9 cellular contexts compared by ENCODE assay signal in genomic region chr9:114621975-114622609, GRCh38. TPM values are rescaled to one million over a fixed set of nuclear protein-coding genes. Genes with fewer than 3 reads are reported as not detected.
DNase-seq lines count a peak whose midpoint lies in the region; ATAC-seq and TF ChIP-seq lines count a peak whose summit lies in the region.
"Had no signal": no experiment of that assay in that cellular context is flagged by ENCODE, and none has a peak within 500 bp of the region (broad histone marks: within the 10 kb centered on the region; RNA-seq: fewer than 3 reads in every experiment).

No MANE protein-coding gene starts in this region.

- peak overlapping the region; percentile 29 for H3K27ac Mint-ChIP-seq in HFFc6
- peak overlapping the region in 1 of 8 donors; percentile 67 for H3K27ac Mint-ChIP-seq in CD8-positive, alpha-beta memory T cell

- H3K4me1 Mint-ChIP-seq in HFFc6 (ENCODE audit: low read depth): peaks cover 27% of the 10 kb centered on the region
- H3K4me1 Mint-ChIP-seq in CD8-positive, alpha-beta memory T cell: peaks cover 2 to 4% (median 3%) of the 10 kb centered on the region in 3 donors

- peaks cover 6% of the 10 kb centered on the region for H3K36me3 ChIP-seq in CD8-positive, alpha-beta memory T cell (ENCODE audit: insufficient read depth, low read length)

- no peaks in the 10 kb centered on the region for H3K27me3 ChIP-seq in CD8-positive, alpha-beta memory T cell (ENCODE audit: insufficient read depth, low read length, poor library complexity, severe bottlenecking)

- no peaks in the 10 kb centered on the region for H3K9me3 ChIP-seq in CD8-positive, alpha-beta memory T cell (ENCODE audit: low read length)

- H3K27ac ChIP-seq in angular gyrus (ENCODE audit: low read depth, low read length) (peak overlapping the region; percentile 29), temporal lobe (ENCODE audit: low read depth, low read length) (peak overlapping the region; percentile 25)
- no peak overlapping the region for H3K27ac ChIP-seq in CD8-positive, alpha-beta memory T cell (ENCODE audit: low read depth, low read length)

- CTCF ChIA-PET in CD8-positive, alpha-beta memory T cell (lab: Charles Lee): interaction anchor here (2.7 kb wide), 1 partner anchor 32 kb away, joined by 8 read pairs; no protein-coding TSS in a partner anchor

- intact Hi-C loops in left cardiac atrium (cut with DNase I): no loop called here

- DNase-seq in HFFc6 (peak; percentile 74), left cardiac atrium (no peak), NCI-H1048 (lab: John Stamatoyannopoulos, UW) (no peak), cerebellar cortex (ENCODE audit: low spot score) (no peak)
- DNase-seq in CD8-positive, alpha-beta memory T cell: no peak
- DNase-seq: NCI-H1436 treated with DMSO at 0.1 percent for 48 hours; stimulated activated CD4-positive, alpha-beta T cell treated with anti-CD3 and anti-CD28 coated beads, Interleukin-4, amount 100 ng/mL, for 1 hour had no signal

- peak; percentile 90 to 95 for ATAC-seq in left cardiac atrium

- 0 out of 2 replicates have a peak, but pooled peaks cover 3% of the 10 kb centered on the region for H3K36me3 Mint-ChIP-seq in HFFc6 (ENCODE audit: low read depth)
- H3K36me3 Mint-ChIP-seq in CD8-positive, alpha-beta memory T cell: peaks cover 9 to 63% (median 25%) of the 10 kb centered on the region in 3 donors

- no peaks in the 10 kb centered on the region; the same call in 1 of the 2 replicates for H3K27me3 Mint-ChIP-seq in HFFc6 (ENCODE audit: insufficient read depth)
- no peaks in the 10 kb centered on the region for H3K27me3 Mint-ChIP-seq in CD8-positive, alpha-beta memory T cell

- H3K4me1 ChIP-seq in CD8-positive, alpha-beta memory T cell (ENCODE audit: insufficient read depth, low read length): peaks cover 1% of the 10 kb centered on the region

- H3K9me3 Mint-ChIP-seq in HFFc6: no peaks in the 10 kb centered on the region
- H3K9me3 Mint-ChIP-seq in CD8-positive, alpha-beta memory T cell: no peaks in the 10 kb centered on the region

- H3K4me3 ChIP-seq in CD8-positive, alpha-beta memory T cell (ENCODE audit: low read length): no peak overlapping the region

- POLR2A ChIA-PET in CD8-positive, alpha-beta memory T cell (lab: Charles Lee): no interaction called here

- TF ChIP-seq CTCF in HFFc6 (IDR thresholded peaks at IDR 0.05): no peak

- no peak overlapping the region for H3K4me3 Mint-ChIP-seq in HFFc6
- no peak overlapping the region for H3K4me3 Mint-ChIP-seq in CD8-positive, alpha-beta memory T cell

RNA-seq across cellular contexts. Expression of gene TMEM268, which starts 11.0 kb away (rescaled TPM):
- total RNA-seq in HFFc6 (2021; fragmentation: NEBNext Ultra II Directional; extraction: Animal tissue kit (Norgen Biotek cat#: 25700)): 1 to 10 TPM; 5.1 to 7.5 (median 5.6) TPM
- 1 to 10 TPM; 5.6 to 6.6 TPM for total RNA-seq in left cardiac atrium
- 17.9 TPM for total RNA-seq in temporal lobe
- total RNA-seq in CD8-positive, alpha-beta memory T cell: 10 to 100 TPM; 20.2 to 21.1 TPM
- 9.7 TPM for polyA plus RNA-seq in CD8-positive, alpha-beta memory T cell

RNA-seq across cellular contexts. Expression of gene ATP6V1G1, which starts 34.5 kb away (rescaled TPM):
- 100 to 1,000 TPM in 1 of 6 experiments, 10 to 100 TPM in 5; 74.2 to 104 (median 86.5) TPM for total RNA-seq in HFFc6 (2021; fragmentation: NEBNext Ultra II Directional; extraction: Animal tissue kit (Norgen Biotek cat#: 25700))
- 10 to 100 TPM; 71.5 to 92.9 TPM for total RNA-seq in left cardiac atrium
- total RNA-seq in temporal lobe: 84.8 TPM
- 10 to 100 TPM; 48.2 to 49.0 TPM for total RNA-seq in CD8-positive, alpha-beta memory T cell
- polyA plus RNA-seq in CD8-positive, alpha-beta memory T cell: 278 TPM

RNA-seq across cellular contexts. Expression of gene TEX53, which starts 35.5 kb away (rescaled TPM):
- not detected for total RNA-seq in HFFc6 (2021; fragmentation: NEBNext Ultra II Directional; extraction: Animal tissue kit (Norgen Biotek cat#: 25700))
- not detected for total RNA-seq in left cardiac atrium
- not detected for total RNA-seq in temporal lobe
- total RNA-seq in CD8-positive, alpha-beta memory T cell: not detected
- polyA plus RNA-seq in CD8-positive, alpha-beta memory T cell: not detected

RNA-seq across cellular contexts. Expression of gene TEX48, which starts 59.9 kb away (rescaled TPM):
- not detected for total RNA-seq in HFFc6 (2021; fragmentation: NEBNext Ultra II Directional; extraction: Animal tissue kit (Norgen Biotek cat#: 25700))
- not detected for total RNA-seq in left cardiac atrium
- total RNA-seq in temporal lobe: not detected
- under 1 TPM; 0.46 to 0.86 TPM for total RNA-seq in CD8-positive, alpha-beta memory T cell
- polyA plus RNA-seq in CD8-positive, alpha-beta memory T cell: not detected
